Comparison of ENCODE assay signal across 1 cellular context in genomic region chr3:33716227-33716626, GRCh38.
TF ChIP-seq lines count a peak whose summit lies in the region.

No MANE protein-coding gene starts in this region.

TF ChIP-seq in GM23338, 12 proteins besides CTCF, POLR2A, EP300 and RAD21 (continued from another document):
- no peak for TF ChIP-seq REST (IDR thresholded peaks at IDR 0.05; ENCODE audit: unreplicated experiment)
